Comparison of ENCODE assay signal across 28 cellular contexts in the genomic region with DNA sequence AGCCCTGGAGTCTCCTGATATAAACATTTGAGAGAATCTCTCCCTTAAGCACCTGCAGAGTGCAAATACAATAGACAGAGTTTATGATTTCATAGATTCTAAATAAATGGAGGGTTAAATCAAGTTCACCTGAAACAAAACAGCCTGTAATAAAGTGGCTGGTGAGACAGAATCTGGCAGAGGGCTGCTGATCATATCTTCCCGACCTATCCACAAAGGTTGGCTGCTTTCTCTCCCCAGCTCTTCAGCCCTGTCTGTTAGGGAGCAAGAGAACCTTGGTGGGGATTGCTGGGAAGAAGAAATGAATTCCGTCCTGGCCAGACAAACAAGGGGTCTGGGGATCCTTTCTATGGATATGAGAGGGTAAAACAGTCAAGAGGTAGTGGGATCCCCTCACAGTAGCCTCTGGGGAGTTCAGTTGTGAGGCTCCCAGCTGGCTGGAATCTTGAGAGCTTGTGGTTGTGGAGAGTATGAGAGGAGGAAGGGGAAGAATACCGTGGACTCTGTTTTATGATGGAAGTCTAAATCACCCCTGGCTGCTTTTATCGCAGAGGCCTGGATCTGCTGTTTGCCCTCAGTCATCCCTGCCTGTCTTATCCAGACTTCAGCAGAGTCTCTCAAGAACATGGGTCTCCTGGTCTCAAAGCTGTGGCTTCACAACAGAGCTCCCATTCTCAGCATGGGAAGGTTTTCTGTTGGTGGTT.
"Had no signal": no experiment of that assay in that cellular context is flagged by ENCODE, and none has a peak within 500 bp of the region (broad histone marks: within the 10 kb centered on the region; RNA-seq: fewer than 3 reads in every experiment).

No MANE protein-coding gene starts in this region.

- H3K27ac ChIP-seq: brain microvascular endothelial cell, coronary artery, dorsolateral prefrontal cortex, foreskin keratinocyte, gastrocnemius medialis, heart right ventricle had no signal

- H3K27me3 Mint-ChIP-seq: activated CD4-positive, alpha-beta T cell treated with anti-CD3 and anti-CD28 coated beads, Interleukin-2, amount 10 ng/mL, durations not matched to agents 7 days and 5 days; activated CD8-positive, alpha-beta T cell treated with anti-CD3 and anti-CD28 coated beads for 36 hours had no signal

- H3K36me3 ChIP-seq: brain microvascular endothelial cell, gastrocnemius medialis, heart right ventricle had no signal

- H3K4me3 ChIP-seq: coronary artery, dorsolateral prefrontal cortex, gastrocnemius medialis, heart right ventricle had no signal

- H3K36me3 Mint-ChIP-seq: activated naive CD8-positive, alpha-beta T cell; WTC11 had no signal

- H3K4me3 Mint-ChIP-seq: activated CD4-positive, alpha-beta T cell treated with anti-CD3 and anti-CD28 coated beads, Interleukin-2, amount 10 ng/mL, durations not matched to agents 7 days and 5 days; activated CD8-positive, alpha-beta T cell treated with anti-CD3 and anti-CD28 coated beads for 36 hours; activated naive CD8-positive, alpha-beta T cell; activated T-cell treated with anti-CD3 and anti-CD28 coated beads, Interleukin-2, amount 50 U/mL, for 4 hours; activated T-helper 17 cell treated with anti-CD3 and anti-CD28 coated beads, Interleukin-2, amount 50 U/mL, for 72 hours; central memory CD8-positive, alpha-beta T cell; dendritic cell treated with granulocyte-macrophage colony-stimulating factor and Interleukin-4, amounts not matched to agents 40 ng/mL and 50 ng/mL, for 4 days; endodermal cell; WTC11 had no signal

- H3K27ac Mint-ChIP-seq: activated CD4-positive, alpha-beta T cell treated with anti-CD3 and anti-CD28 coated beads, Interleukin-2, amount 10 ng/mL, durations not matched to agents 7 days and 5 days; activated CD8-positive, alpha-beta T cell treated with anti-CD3 and anti-CD28 coated beads for 36 hours; activated naive CD8-positive, alpha-beta T cell; activated T-helper 17 cell treated with anti-CD3 and anti-CD28 coated beads, Interleukin-2, amount 50 U/mL, for 72 hours; dendritic cell treated with granulocyte-macrophage colony-stimulating factor and Interleukin-4, amounts not matched to agents 40 ng/mL and 50 ng/mL, for 4 days; endodermal cell had no signal

- H3K4me1 ChIP-seq: foreskin keratinocyte, gastrocnemius medialis, heart right ventricle had no signal

- H3K9me3 Mint-ChIP-seq: activated CD8-positive, alpha-beta T cell treated with anti-CD3 and anti-CD28 coated beads for 36 hours; activated T-cell treated with anti-CD3 and anti-CD28 coated beads, Interleukin-2, amount 50 U/mL, for 4 hours; dendritic cell treated with granulocyte-macrophage colony-stimulating factor and Interleukin-4, amounts not matched to agents 40 ng/mL and 50 ng/mL, for 4 days; endodermal cell had no signal

- H3K9me3 ChIP-seq: gastrocnemius medialis had no signal

- H3K4me1 Mint-ChIP-seq: activated CD4-positive, alpha-beta T cell treated with anti-CD3 and anti-CD28 coated beads, Interleukin-2, amount 10 ng/mL, durations not matched to agents 7 days and 5 days; activated T-helper 17 cell treated with anti-CD3 and anti-CD28 coated beads, Interleukin-2, amount 50 U/mL, for 72 hours; central memory CD8-positive, alpha-beta T cell; endodermal cell had no signal

- DNase-seq: activated CD4-positive, alpha-beta T cell treated with anti-CD3 and anti-CD28 coated beads for 1 hour; activated CD4-positive, alpha-beta T cell treated with anti-CD3 and anti-CD28 coated beads for 4 hours; activated CD4-positive, alpha-beta T cell treated with anti-CD3 and anti-CD28 coated beads, Interleukin-2, amount 10 ng/mL, durations not matched to agents 7 days and 5 days; activated CD4-positive, alpha-beta T cell treated with anti-CD3 and anti-CD28 coated beads, Interleukin-2, amount 50 U/mL, for 4 hours; activated CD8-positive, alpha-beta memory T cell treated with anti-CD3 and anti-CD28 coated beads for 24 hours; activated CD8-positive, alpha-beta T cell treated with anti-CD3 and anti-CD28 coated beads for 36 hours; activated effector memory CD4-positive, alpha-beta T cell treated with Interleukin-2 at 50 U/mL for 16 hours; activated gamma-delta T cell treated with Interleukin-2 at 50 U/mL for 16 hours; activated naive CD4-positive, alpha-beta T cell treated with anti-CD3 and anti-CD28 coated beads, Interleukin-2, amount 50 U/mL, for 16 hours; activated naive CD4-positive, alpha-beta T cell treated with Interleukin-2 at 50 U/mL for 16 hours; activated T-cell treated with anti-CD3 and anti-CD28 coated beads, Interleukin-2, amount 50 U/mL, for 4 hours; amniotic stem cell; anterior cingulate cortex; brain microvascular endothelial cell; dorsolateral prefrontal cortex; effector memory CD4-positive, alpha-beta T cell; endodermal cell; foreskin keratinocyte; gastrocnemius medialis; heart right ventricle; T-helper 2 cell had no signal

- ATAC-seq: activated CD8-positive, alpha-beta T cell treated with anti-CD3 and anti-CD28 coated beads for 36 hours; activated T-cell treated with anti-CD3 and anti-CD28 coated beads, Interleukin-2, amount 50 U/mL, for 4 hours; activated T-helper 17 cell treated with anti-CD3 and anti-CD28 coated beads, Interleukin-2, amount 50 U/mL, for 72 hours; esophagus mucosa; foreskin keratinocyte; gastrocnemius medialis; heart right ventricle; WTC11 had no signal
